In genomic region chr2:550860-551259, GRCh38 we compare ENCODE assay signal across 28 cellular contexts.
DNase-seq lines count a peak whose midpoint lies in the region; ATAC-seq, FAIRE-seq and TF ChIP-seq lines count a peak whose summit lies in the region.
"Had no signal": no experiment of that assay in that cellular context is flagged by ENCODE, and none has a peak within 500 bp of the region (broad histone marks: within the 10 kb centered on the region; RNA-seq: fewer than 3 reads in every experiment).

No MANE protein-coding gene starts in this region.

- WGBS in A549 (ENCODE audit: missing lambda C conversion rate) = 54% methylated on average over 5 of the region's 5 CpGs

- H3K27me3 ChIP-seq in brain microvascular endothelial cell (replicated peaks) = no peaks in the 10 kb centered on the region
- H3K27me3 ChIP-seq: ovary had no signal

- no peaks in the 10 kb centered on the region for H3K9me3 ChIP-seq in A549
- H3K9me3 ChIP-seq: breast epithelium, gastrocnemius medialis, HAP-1, lower lobe of right lung, ovary, SJCRH30 had no signal

- POLR2A ChIA-PET in A549 (lab: Yijun Ruan, JAX) = no interaction called here

- no peak overlapping the region for H3K27ac Mint-ChIP-seq in type B pancreatic cell
- H3K27ac Mint-ChIP-seq: activated CD4-positive, alpha-beta T cell treated with anti-CD3 and anti-CD28 coated beads, Interleukin-2, amount 10 ng/mL, durations not matched to agents 7 days and 5 days; activated naive CD8-positive, alpha-beta T cell had no signal

- H3K4me1 Mint-ChIP-seq in type B pancreatic cell (ENCODE audit: unreplicated experiment) = peaks cover 23% of the 10 kb centered on the region
- H3K4me1 Mint-ChIP-seq: activated CD4-positive, alpha-beta T cell treated with anti-CD3 and anti-CD28 coated beads, Interleukin-2, amount 10 ng/mL, durations not matched to agents 7 days and 5 days; CD8-positive, alpha-beta memory T cell had no signal

- DNase-seq in A549 (ENCODE audit: low read depth in 1 of 2, low spot score in 1 of 2) = no peak
- peak; percentile 51 for DNase-seq in left kidney (ENCODE audit: low read depth, low spot score)
- no peak for DNase-seq in brain microvascular endothelial cell
- DNase-seq in type B pancreatic cell (ENCODE audit: extremely low spot score, unreplicated experiment) = no peak
- no peak for DNase-seq in SIG-M5 (lab: John Stamatoyannopoulos, UW)
- DNase-seq in NCI-H1930 (lab: John Stamatoyannopoulos, UW) = no peak
- DNase-seq: 8988T; activated CD4-positive, alpha-beta T cell treated with anti-CD3 and anti-CD28 coated beads, Interleukin-2, amount 10 ng/mL, durations not matched to agents 7 days and 5 days; activated effector memory CD4-positive, alpha-beta T cell treated with Interleukin-2 at 50 U/mL for 16 hours; CD8-positive, alpha-beta memory T cell; gastrocnemius medialis; lower lobe of right lung; naive thymus-derived CD8-positive, alpha-beta T cell; NCI-H1092 treated with DMSO at 0.1 percent for 48 hours; NCI-H1694 treated with DMSO at 0.1 percent for 48 hours; NCI-H2171; NCI-H510A treated with DMSO at 0.1 percent for 48 hours; ovary; stimulated activated naive CD4-positive, alpha-beta T cell; T-helper 9 cell; WERI-Rb-1 had no signal

- no peak for TF ChIP-seq POLR2A in A549 (IDR thresholded peaks at IDR 0.05; ENCODE audit: low read length)

- TF ChIP-seq CTCF in A549 (IDR thresholded peaks at IDR 0.05) (no peak), brain microvascular endothelial cell (IDR thresholded peaks at IDR 0.05; ENCODE audit: low read depth, low read length, missing control alignments) (no peak), type B pancreatic cell (conservative IDR thresholded peaks at IDR 0.05) (no peak)

- no peak overlapping the region for H3K4me3 Mint-ChIP-seq in type B pancreatic cell
- H3K4me3 Mint-ChIP-seq: activated CD4-positive, alpha-beta T cell treated with anti-CD3 and anti-CD28 coated beads, Interleukin-2, amount 10 ng/mL, durations not matched to agents 7 days and 5 days; activated naive CD8-positive, alpha-beta T cell; CD8-positive, alpha-beta memory T cell; naive thymus-derived CD8-positive, alpha-beta T cell had no signal

- in situ Hi-C loops in brain microvascular endothelial cell (cut with HindIII; ENCODE audit: low pct_ligation_motif_present, low sequenced_read_pairs) = no loop called here

- FAIRE-seq in A549 (lab: Jason Lieb, UNC) = no peak

- H3K27ac ChIP-seq in A549 (no peak overlapping the region), brain microvascular endothelial cell (no peak overlapping the region)
- H3K27ac ChIP-seq: breast epithelium, gastrocnemius medialis, lower lobe of right lung, ovary, SJCRH30, WERI-Rb-1 had no signal

- peak; percentile 14 to 20; a peak in 2 of 6 replicates for ATAC-seq in A549
- ATAC-seq in GM21360 (IDR thresholded peaks at IDR 0.05; ENCODE audit: unreplicated experiment) = peak; percentile 79
- ATAC-seq in HG03469 (IDR thresholded peaks at IDR 0.05; ENCODE audit: unreplicated experiment) = peak; percentile 68
- ATAC-seq: gastrocnemius medialis; naive thymus-derived CD8-positive, alpha-beta T cell had no signal

- H3K4me1 ChIP-seq in A549 = no peaks in the 10 kb centered on the region
- H3K4me1 ChIP-seq: gastrocnemius medialis, HAP-1, lower lobe of right lung, SJCRH30 had no signal

- no peaks in the 10 kb centered on the region for H3K9me3 Mint-ChIP-seq in type B pancreatic cell
- H3K9me3 Mint-ChIP-seq: activated CD4-positive, alpha-beta T cell treated with anti-CD3 and anti-CD28 coated beads, Interleukin-2, amount 10 ng/mL, durations not matched to agents 7 days and 5 days; CD8-positive, alpha-beta memory T cell; IgD-negative memory B cell; naive thymus-derived CD8-positive, alpha-beta T cell had no signal

- peaks cover 14% of the 10 kb centered on the region for H3K27me3 Mint-ChIP-seq in type B pancreatic cell
- H3K27me3 Mint-ChIP-seq: activated CD4-positive, alpha-beta T cell treated with anti-CD3 and anti-CD28 coated beads, Interleukin-2, amount 10 ng/mL, durations not matched to agents 7 days and 5 days had no signal

- no peak for TF ChIP-seq RAD21 in A549 (conservative IDR thresholded peaks at IDR 0.05 in 1 of 2, IDR thresholded peaks at IDR 0.05 in 1 of 2)

- CTCF ChIA-PET in A549 (lab: Yijun Ruan, JAX) = interaction anchor here (0.5 to 0.8 kb wide), 4 partner anchors 9 to 105 kb away, joined by 3 to 4 read pairs (median 3); no protein-coding TSS in a partner anchor

- no peak for TF ChIP-seq EP300 in A549 (IDR thresholded peaks at IDR 0.05)

- H3K36me3 Mint-ChIP-seq in type B pancreatic cell = no peaks in the 10 kb centered on the region
- H3K36me3 Mint-ChIP-seq: activated naive CD8-positive, alpha-beta T cell; CD8-positive, alpha-beta memory T cell; IgD-negative memory B cell; naive thymus-derived CD8-positive, alpha-beta T cell had no signal

- no peaks in the 10 kb centered on the region for H3K36me3 ChIP-seq in brain microvascular endothelial cell (replicated peaks)
- H3K36me3 ChIP-seq: breast epithelium, gastrocnemius medialis, HAP-1, lower lobe of right lung, ovary, SJCRH30, WERI-Rb-1 had no signal

- no peak overlapping the region for H3K4me2 ChIP-seq in A549

- H3K4me3 ChIP-seq in A549 (no peak overlapping the region), brain microvascular endothelial cell (ENCODE audit: low read depth, low read length) (no peak overlapping the region)
- H3K4me3 ChIP-seq: breast epithelium, gastrocnemius medialis, HAP-1, lower lobe of right lung, ovary, SJCRH30 had no signal

TF ChIP-seq in A549, 52 proteins besides CTCF, POLR2A, EP300 and RAD21:
- TF ChIP-seq HES2 (IDR thresholded peaks at IDR 0.05) (no peak), GATA3 (IDR thresholded peaks at IDR 0.05; ENCODE audit: borderline replicate concordance) (no peak), ATOH8 (CRISPR knock-in tag; IDR thresholded peaks at IDR 0.05; ENCODE audit: low read depth) (no peak)

Comparison
In these comparisons a context has a peak if more than half of its experiments do, and no peak if none do; other contexts are left out.
1. ATAC-seq: peak in every context shown above with its lines; median percentile 79 in GM21360; 68 in HG03469; 17 in A549.